In the genomic region with DNA sequence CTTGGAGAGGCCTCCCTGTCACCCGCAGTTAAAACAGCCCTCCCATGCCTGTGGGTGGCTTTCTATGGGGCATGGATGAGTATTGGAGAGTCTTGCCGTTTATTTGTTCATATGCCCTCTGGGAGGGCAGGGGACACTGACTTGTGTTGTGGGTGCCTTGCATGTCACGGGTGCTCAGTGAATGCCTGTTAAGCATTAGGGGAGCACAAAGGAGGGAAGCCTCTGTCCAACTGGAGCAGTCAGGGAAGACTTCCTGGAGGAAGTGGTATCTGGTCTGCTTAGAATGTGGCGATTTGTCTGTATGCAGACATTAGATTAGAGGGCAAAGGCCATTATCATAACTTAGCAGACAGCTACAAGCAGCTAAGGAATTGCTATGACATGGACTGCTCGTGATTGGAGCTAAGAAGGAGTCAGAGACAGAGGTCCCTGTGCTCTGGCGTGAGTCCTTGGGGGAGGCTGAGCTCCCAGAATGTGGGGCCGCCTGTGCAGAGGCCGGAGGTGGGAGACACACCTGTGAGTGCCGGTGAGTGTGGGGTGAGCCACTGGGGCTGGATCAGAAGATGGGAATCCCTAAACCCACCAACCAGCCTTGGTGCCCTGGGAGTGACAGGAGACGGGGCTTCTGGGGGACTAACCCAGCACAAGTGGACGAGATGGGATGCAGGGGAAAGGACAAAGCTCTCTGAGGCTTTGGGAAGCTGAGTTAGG, we compare ENCODE assay signal across 9 cellular contexts.
DNase-seq lines count a peak whose midpoint lies in the region; ATAC-seq and TF ChIP-seq lines count a peak whose summit lies in the region.
"Had no signal": no experiment of that assay in that cellular context is flagged by ENCODE, and none has a peak within 500 bp of the region (broad histone marks: within the 10 kb centered on the region; RNA-seq: fewer than 3 reads in every experiment).

No MANE protein-coding gene starts in this region.

- 85% methylated on average over 11 of the region's 11 CpGs for WGBS in liver

- H3K27ac ChIP-seq in KOPT-K1 (ENCODE audit: low read depth, low read length, poor library complexity, severe bottlenecking), result peak overlapping the region; percentile 47
- H3K27ac ChIP-seq in liver (ENCODE audit: low read depth in 1 of 2, low read length in 2 of 2), result peak overlapping the region; percentile 70 to 91
- H3K27ac ChIP-seq in subcutaneous abdominal adipose tissue (ENCODE audit: low read depth, low read length), result peak overlapping the region; percentile 64

- no peak for TF ChIP-seq RAD21 in liver (IDR thresholded peaks at IDR 0.05)

- no peaks in the 10 kb centered on the region for H3K27me3 Mint-ChIP-seq in activated naive CD8-positive, alpha-beta T cell treated with anti-CD3 and anti-CD28 coated beads, Interleukin-2, amount 50 U/mL, for 24 hours

- peaks cover 74% of the 10 kb centered on the region for H3K4me1 Mint-ChIP-seq in activated naive CD8-positive, alpha-beta T cell treated with anti-CD3 and anti-CD28 coated beads, Interleukin-2, amount 50 U/mL, for 24 hours

- H3K9me3 Mint-ChIP-seq in activated naive CD8-positive, alpha-beta T cell treated with anti-CD3 and anti-CD28 coated beads, Interleukin-2, amount 50 U/mL, for 24 hours, result no peaks in the 10 kb centered on the region

- H3K9me3 ChIP-seq in KOPT-K1 (ENCODE audit: insufficient read depth, low read length, poor library complexity, severe bottlenecking) (no peaks in the 10 kb centered on the region), liver (ENCODE audit: control insufficient read depth in 4 of 4, low read length in 3 of 4) (no peaks in the 10 kb centered on the region), subcutaneous abdominal adipose tissue (ENCODE audit: control insufficient read depth in 5 of 5, low read length in 5 of 5) (no peaks in the 10 kb centered on the region)

- H3K4me3 ChIP-seq in liver (ENCODE audit: low read depth in 1 of 3, low read length in 3 of 3) (no peak overlapping the region), subcutaneous abdominal adipose tissue (ENCODE audit: low read depth in 1 of 5, low read length in 5 of 5) (no peak overlapping the region)

- H3K27me3 ChIP-seq in liver (ENCODE audit: control insufficient read depth in 4 of 4, insufficient read depth in 4 of 4, low read length in 3 of 4) (no peaks in the 10 kb centered on the region), subcutaneous abdominal adipose tissue (ENCODE audit: control insufficient read depth in 5 of 5, insufficient read depth in 4 of 5, low read length in 5 of 5) (no peaks in the 10 kb centered on the region)

- peak overlapping the region; percentile 54 for H3K27ac Mint-ChIP-seq in activated naive CD8-positive, alpha-beta T cell treated with anti-CD3 and anti-CD28 coated beads, Interleukin-2, amount 50 U/mL, for 24 hours

- peak overlapping the region; percentile 36 for H3K4me3 Mint-ChIP-seq in activated naive CD8-positive, alpha-beta T cell treated with anti-CD3 and anti-CD28 coated beads, Interleukin-2, amount 50 U/mL, for 24 hours

- H3K36me3 Mint-ChIP-seq in activated naive CD8-positive, alpha-beta T cell treated with anti-CD3 and anti-CD28 coated beads, Interleukin-2, amount 50 U/mL, for 24 hours (ENCODE audit: low read depth), result no peaks in the 10 kb centered on the region

- H3K4me1 ChIP-seq in liver (ENCODE audit: control insufficient read depth in 4 of 4, insufficient read depth in 4 of 4, low read length in 3 of 4) (peaks cover 26 to 79% (median 59%) of the 10 kb centered on the region in 4 donors), subcutaneous abdominal adipose tissue (ENCODE audit: control insufficient read depth in 5 of 5, insufficient read depth in 5 of 5, low read length in 5 of 5) (peaks cover 40 to 92% (median 83%) of the 10 kb centered on the region in 5 donors)

- peak; percentile 38 for ATAC-seq in activated naive CD8-positive, alpha-beta T cell treated with anti-CD3 and anti-CD28 coated beads, Interleukin-2, amount 50 U/mL, for 24 hours
- ATAC-seq in GM19397 (IDR thresholded peaks at IDR 0.05; ENCODE audit: unreplicated experiment), result no peak

- no peak for DNase-seq in activated naive CD8-positive, alpha-beta T cell treated with anti-CD3 and anti-CD28 coated beads, Interleukin-2, amount 50 U/mL, for 24 hours
- no peak for DNase-seq in GDM1 (lab: John Stamatoyannopoulos, UW)
- no peak for DNase-seq in GM10266 (ENCODE audit: extremely low spot score)
- DNase-seq in NCI-H524 treated with DMSO at 0.1 percent for 48 hours (lab: John Stamatoyannopoulos, UW), result no peak
- DNase-seq: NCI-H2081 treated with DMSO at 0.1 percent for 48 hours had no signal

- H3K9ac ChIP-seq in liver (ENCODE audit: low read depth in 1 of 2, low read length in 2 of 2) (no peak overlapping the region), subcutaneous abdominal adipose tissue (ENCODE audit: low read length in 5 of 5) (peak overlapping the region in 2 of 5 donors; percentile 38 to 44)

- TF ChIP-seq CTCF in liver (IDR thresholded peaks at IDR 0.05; ENCODE audit: low read depth, low read length, missing input control), result no peak
- TF ChIP-seq CTCF in GM10266 (IDR thresholded peaks at IDR 0.05; ENCODE audit: control insufficient read depth, insufficient read depth, low read depth, missing control alignments), result no peak

- H3K36me3 ChIP-seq in KOPT-K1 (ENCODE audit: insufficient read depth, low read length) (no peaks in the 10 kb centered on the region), liver (ENCODE audit: control insufficient read depth in 4 of 4, insufficient read depth in 3 of 4, low read depth in 1 of 4, low read length in 3 of 4) (no peaks in the 10 kb centered on the region), subcutaneous abdominal adipose tissue (ENCODE audit: control insufficient read depth in 5 of 5, insufficient read depth in 5 of 5, low read length in 5 of 5) (no peaks in the 10 kb centered on the region)

TF ChIP-seq in liver, 16 proteins besides CTCF, POLR2A, EP300 and RAD21:
- TF ChIP-seq EGR1 (IDR thresholded peaks at IDR 0.05; ENCODE audit: low read depth in 2 of 2), result no peak
- TF ChIP-seq, protein P1, sequence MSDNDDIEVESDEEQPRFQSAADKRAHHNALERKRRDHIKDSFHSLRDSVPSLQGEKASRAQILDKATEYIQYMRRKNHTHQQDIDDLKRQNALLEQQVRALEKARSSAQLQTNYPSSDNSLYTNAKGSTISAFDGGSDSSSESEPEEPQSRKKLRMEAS (IDR thresholded peaks at IDR 0.05), result no peak
